ENCODE assay signal across 8 cellular contexts in genomic region chr17:27921599-27921998, GRCh38.
"Had no signal": no experiment of that assay in that cellular context is flagged by ENCODE, and none has a peak within 500 bp of the region (broad histone marks: within the 10 kb centered on the region; RNA-seq: fewer than 3 reads in every experiment).

No MANE protein-coding gene starts in this region.

- FAIRE-seq: G401.6, GM12878, GM12891, GM12892, GM18507, GM19239 had no signal

- DNase-seq: GDM1, GF-D8 had no signal

- H3K4me3 ChIP-seq: GM12878 had no signal

- ATAC-seq: GM12878 had no signal
